ENCODE assay signal across 27 cellular contexts in the genomic region with DNA sequence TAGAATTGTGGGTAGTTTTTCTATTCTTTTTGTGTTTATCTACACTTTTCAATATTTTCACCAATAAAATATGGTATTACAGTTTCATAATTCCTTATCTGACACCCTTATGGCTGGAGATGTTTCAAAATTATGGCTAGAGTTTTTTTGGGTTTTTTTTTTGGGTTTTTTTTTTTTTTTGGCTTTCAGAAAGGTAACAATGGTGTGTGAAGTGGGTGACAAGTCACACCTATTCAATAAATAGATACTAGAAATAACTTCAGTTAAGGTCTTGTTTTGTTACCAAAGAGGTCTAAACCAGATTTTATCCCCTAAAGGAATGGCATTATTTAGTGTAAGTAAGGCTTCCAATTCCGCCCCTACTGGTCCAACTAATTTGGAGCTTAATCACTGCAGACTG.
"Had no signal": no experiment of that assay in that cellular context is flagged by ENCODE, and none has a peak within 500 bp of the region (broad histone marks: within the 10 kb centered on the region; RNA-seq: fewer than 3 reads in every experiment).

No MANE protein-coding gene starts in this region.

- H3K4me3 Mint-ChIP-seq: memory B cell; nephron progenitor cell; neural progenitor cell; stimulated activated memory B cell treated with anti-CD40 and anti-IgM and Interleukin-4, amounts not matched to agents 10 μg/mL and 1 μg/mL and 100 μg/mL, for 72 hours had no signal

- DNase-seq: hypothalamus; islet precursor cell; left ventricle myocardium inferior; naive B cell; natural killer cell; nephron progenitor cell; occipital lobe; ovary; right lobe of liver; stimulated activated CD4-positive, alpha-beta T cell treated with anti-CD3 and anti-CD28 coated beads, Interleukin-1b, Interleukin-23, amount 100 ng/mL, for 48 hours; stimulated activated CD4-positive, alpha-beta T cell treated with anti-CD3 and anti-CD28 coated beads, Interleukin-2, amount 100 ng/mL, for 48 hours; stimulated activated CD4-positive, alpha-beta T cell treated with anti-CD3 and anti-CD28 coated beads, Interleukin-4, amount 100 ng/mL, for 4 hours; stimulated activated CD8-positive, alpha-beta memory T cell treated with anti-CD3 and anti-CD28 coated beads, Interleukin-4, amount 100 ng/mL, for 48 hours; stimulated activated naive CD4-positive, alpha-beta T cell treated with Interleukin-2 at 50 U/mL for 16 hours; stimulated activated naive CD8-positive, alpha-beta T cell treated with anti-CD3 and anti-CD28 coated beads, Interleukin-15, amount 100 ng/mL, for 72 hours; tibial artery; trophoblast cell; upper lobe of right lung had no signal

- H3K36me3 Mint-ChIP-seq: naive B cell, natural killer cell had no signal

- H3K4me3 ChIP-seq: left ventricle myocardium inferior, neural progenitor cell, ovary, right atrium auricular region, right lobe of liver, smooth muscle cell, suprapubic skin, thoracic aorta, tibial artery, upper lobe of right lung had no signal

- H3K36me3 ChIP-seq: left ventricle myocardium inferior, neural progenitor cell, neutrophil, ovary, right atrium auricular region, right lobe of liver, suprapubic skin, thoracic aorta, tibial artery, upper lobe of right lung had no signal

- H3K27me3 ChIP-seq: neural progenitor cell, neutrophil, ovary, right atrium auricular region, right lobe of liver, suprapubic skin, tibial artery, upper lobe of right lung had no signal

- H3K27ac Mint-ChIP-seq: nephron progenitor cell; neural progenitor cell; progenitor cell of endocrine pancreas; stimulated activated memory B cell treated with anti-CD40 and anti-IgM and Interleukin-4, amounts not matched to agents 10 μg/mL and 1 μg/mL and 100 μg/mL, for 72 hours; stimulated activated naive CD8-positive, alpha-beta T cell treated with anti-CD3 and anti-CD28 coated beads, Interleukin-15, amount 100 ng/mL, for 72 hours had no signal

- H3K9ac ChIP-seq: neural progenitor cell had no signal

- H3K27ac ChIP-seq: left ventricle myocardium inferior, neural progenitor cell, neutrophil, ovary, right atrium auricular region, right lobe of liver, suprapubic skin, thoracic aorta, tibial artery, upper lobe of right lung had no signal

- H3K9me3 ChIP-seq: left ventricle myocardium inferior, neutrophil, ovary, right atrium auricular region, right lobe of liver, suprapubic skin, thoracic aorta, tibial artery, upper lobe of right lung had no signal

- H3K4me1 Mint-ChIP-seq: neural progenitor cell had no signal

- H3K27me3 Mint-ChIP-seq: memory B cell; naive B cell; progenitor cell of endocrine pancreas; stimulated activated memory B cell treated with anti-CD40 and anti-IgM and Interleukin-4, amounts not matched to agents 10 μg/mL and 1 μg/mL and 100 μg/mL, for 72 hours; stimulated activated naive CD8-positive, alpha-beta T cell treated with anti-CD3 and anti-CD28 coated beads, Interleukin-15, amount 100 ng/mL, for 72 hours had no signal

- H3K9me3 Mint-ChIP-seq: memory B cell; naive B cell; natural killer cell; nephron progenitor cell; neural progenitor cell; stimulated activated memory B cell treated with anti-CD40 and anti-IgM and Interleukin-4, amounts not matched to agents 10 μg/mL and 1 μg/mL and 100 μg/mL, for 72 hours; stimulated activated naive CD8-positive, alpha-beta T cell treated with anti-CD3 and anti-CD28 coated beads, Interleukin-15, amount 100 ng/mL, for 72 hours had no signal

- ATAC-seq: natural killer cell; right lobe of liver; stimulated activated memory B cell treated with anti-CD40 and anti-IgM and Interleukin-4, amounts not matched to agents 10 μg/mL and 1 μg/mL and 100 μg/mL, for 72 hours; stimulated activated naive CD8-positive, alpha-beta T cell treated with anti-CD3 and anti-CD28 coated beads, Interleukin-15, amount 100 ng/mL, for 72 hours; upper lobe of right lung had no signal
